Comparison of ENCODE assay signal across 23 cellular contexts in genomic region chr22:42758929-42759629, GRCh38. TPM values are rescaled to one million over a fixed set of nuclear protein-coding genes. Genes with fewer than 3 reads are reported as not detected.
DNase-seq lines count a peak whose midpoint lies in the region; ATAC-seq and TF ChIP-seq lines count a peak whose summit lies in the region.
"Had no signal": no experiment of that assay in that cellular context is flagged by ENCODE, and none has a peak within 500 bp of the region (broad histone marks: within the 10 kb centered on the region; RNA-seq: fewer than 3 reads in every experiment).

No MANE protein-coding gene starts in this region.

- H3K27me3 Mint-ChIP-seq in neural progenitor cell (ENCODE audit: insufficient read depth, low read depth), result peaks cover 13% of the 10 kb centered on the region
- no peaks in the 10 kb centered on the region for H3K27me3 Mint-ChIP-seq in activated CD8-positive, alpha-beta T cell treated with anti-CD3 and anti-CD28 coated beads for 36 hours

- H3K27ac Mint-ChIP-seq in neural progenitor cell, result peak overlapping the region; percentile 53
- no peak overlapping the region for H3K27ac Mint-ChIP-seq in activated CD8-positive, alpha-beta T cell treated with anti-CD3 and anti-CD28 coated beads for 36 hours
- H3K27ac Mint-ChIP-seq: T-cell, type B pancreatic cell had no signal

- no peak for TF ChIP-seq POLR2A in IMR-90 (IDR thresholded peaks at IDR 0.05; ENCODE audit: low read depth, low read length)

- H3K27ac ChIP-seq in IMR-90 (ENCODE audit: insufficient read depth, low read length), result peak overlapping the region; percentile 46
- no peak overlapping the region for H3K27ac ChIP-seq in neural progenitor cell
- H3K27ac ChIP-seq: pancreas, sigmoid colon had no signal

- H3K79me1 ChIP-seq in IMR-90 (ENCODE audit: low read depth in 1 of 2, low read length in 2 of 2), result no peaks in the 10 kb centered on the region

- CTCF ChIA-PET in IMR-90 (lab: Yijun Ruan, JAX), result no interaction called here
- CTCF ChIA-PET in activated CD8-positive, alpha-beta T cell treated with anti-CD3 and anti-CD28 coated beads for 36 hours (lab: Charles Lee), result no interaction called here

- H3K14ac ChIP-seq in IMR-90 (replicated peaks; ENCODE audit: low read depth, low read length), result peak overlapping the region; percentile 58

- 55% methylated on average over 2 of the region's 23 CpGs; no CpG with 5 or more reads in 1 of the 2 experiments for WGBS in IMR-90 (ENCODE audit: extremely low coverage in 2 of 2, insufficient read length in 1 of 2), 2 experiments

- H2BK120ac ChIP-seq in IMR-90 (ENCODE audit: low read depth, low read length), result peak overlapping the region; percentile 83

- no peaks in the 10 kb centered on the region for H3K79me2 ChIP-seq in neural progenitor cell (ENCODE audit: low read depth)

- no peak for TF ChIP-seq RAD21 in IMR-90 (IDR thresholded peaks at IDR 0.05; ENCODE audit: low read length)

- peak overlapping the region; percentile 73 for H4K91ac ChIP-seq in IMR-90 (ENCODE audit: insufficient read depth, low read depth, low read length)

- no peaks in the 10 kb centered on the region for H3K36me3 Mint-ChIP-seq in neural progenitor cell
- no peaks in the 10 kb centered on the region for H3K36me3 Mint-ChIP-seq in activated CD8-positive, alpha-beta T cell treated with anti-CD3 and anti-CD28 coated beads for 36 hours (ENCODE audit: low read depth)
- H3K36me3 Mint-ChIP-seq: T-cell, type B pancreatic cell had no signal

- no TSS peak for BruUV-seq in IMR-90 (replicated peaks; lab: Mats Ljungman, UMichigan)

- in situ Hi-C loops in IMR-90 (cut with MboI; ENCODE audit: low sequenced_read_pairs), result no loop called here

- peak overlapping the region; percentile 71 for H4K5ac ChIP-seq in IMR-90 (ENCODE audit: low read depth, low read length)

- no peak overlapping the region for H3K56ac ChIP-seq in IMR-90 (ENCODE audit: extremely low read depth, insufficient read depth, low read length)

- H4K8ac ChIP-seq in IMR-90 (ENCODE audit: low read depth in 2 of 2, low read length in 2 of 2), result peak overlapping the region in 1 of 2 experiments; percentile 74; a peak in 1 of 4 replicates

- H4K20me1 ChIP-seq in IMR-90 (ENCODE audit: insufficient read depth, low read length) (no peaks in the 10 kb centered on the region), neural progenitor cell (ENCODE audit: low read depth) (no peaks in the 10 kb centered on the region)

- peak overlapping the region; percentile 67 for H3K18ac ChIP-seq in IMR-90 (ENCODE audit: low read depth, low read length)

- H3K9me3 ChIP-seq in IMR-90 (ENCODE audit: control insufficient read depth, insufficient read depth, low read length), result no peaks in the 10 kb centered on the region
- no peaks in the 10 kb centered on the region for H3K9me3 ChIP-seq in neural progenitor cell (ENCODE audit: low read depth)
- H3K9me3 ChIP-seq: pancreas, sigmoid colon had no signal

- H3K36me3 ChIP-seq in IMR-90 (ENCODE audit: control insufficient read depth, insufficient read depth, low read length) (no peaks in the 10 kb centered on the region), neural progenitor cell (no peaks in the 10 kb centered on the region)
- H3K36me3 ChIP-seq: pancreas, sigmoid colon had no signal

- ATAC-seq in IMR-90 (ENCODE audit: low read depth), result 0 out of 2 replicates have a peak, but pooled peaks have one; percentile 22
- no peak for ATAC-seq in activated CD8-positive, alpha-beta T cell treated with anti-CD3 and anti-CD28 coated beads for 36 hours
- ATAC-seq in GM19463 (IDR thresholded peaks at IDR 0.05; ENCODE audit: unreplicated experiment), result no peak
- ATAC-seq: pancreas; stimulated activated naive CD8-positive, alpha-beta T cell treated with anti-CD3 and anti-CD28 coated beads, Interleukin-15, Interleukin-2, amounts not matched to agents 100 U/mL and 50 U/mL, for 24 hours; T-cell had no signal

- peak overlapping the region; percentile 39; the same call in 2 of the 3 replicates for H2BK15ac ChIP-seq in IMR-90 (ENCODE audit: low read depth, low read length)

- H3K9me3 Mint-ChIP-seq in neural progenitor cell, result no peaks in the 10 kb centered on the region
- H3K9me3 Mint-ChIP-seq in activated CD8-positive, alpha-beta T cell treated with anti-CD3 and anti-CD28 coated beads for 36 hours, result no peaks in the 10 kb centered on the region
- H3K9me3 Mint-ChIP-seq: T-cell, type B pancreatic cell had no signal

- H3K4me1 ChIP-seq in IMR-90 (ENCODE audit: control insufficient read depth, insufficient read depth, low read length), result peaks cover 16% of the 10 kb centered on the region
- H3K4me1 ChIP-seq in neural progenitor cell, result no peaks in the 10 kb centered on the region
- H3K4me1 ChIP-seq: pancreas, sigmoid colon had no signal

- peak overlapping the region; percentile 89 for H2BK20ac ChIP-seq in IMR-90 (ENCODE audit: low read depth, low read length)

- peaks cover 12% of the 10 kb centered on the region for H3K4me1 Mint-ChIP-seq in neural progenitor cell
- no peaks in the 10 kb centered on the region for H3K4me1 Mint-ChIP-seq in activated CD8-positive, alpha-beta T cell treated with anti-CD3 and anti-CD28 coated beads for 36 hours (ENCODE audit: low read depth)
- H3K4me1 Mint-ChIP-seq: T-cell had no signal

- H3F3A ChIP-seq in neural progenitor cell (ENCODE audit: low read depth), result peaks cover 9% of the 10 kb centered on the region

- H3K4me2 ChIP-seq in IMR-90 (ENCODE audit: low read depth, low read length), result no peak overlapping the region
- no peak overlapping the region for H3K4me2 ChIP-seq in neural progenitor cell

- POLR2A ChIA-PET in IMR-90 (lab: Charles Lee; ENCODE audit: unreplicated experiment), result no interaction called here
- POLR2A ChIA-PET in activated CD8-positive, alpha-beta T cell treated with anti-CD3 and anti-CD28 coated beads for 36 hours (lab: Charles Lee), result no interaction called here

- TF ChIP-seq CTCF in IMR-90 (conservative IDR thresholded peaks at IDR 0.05; ENCODE audit: low read depth, low read length) (no peak), cardiac fibroblast (IDR thresholded peaks at IDR 0.05; ENCODE audit: low read depth, low read length) (peak; percentile 23), neural progenitor cell (IDR thresholded peaks at IDR 0.05) (no peak)
- no peak for TF ChIP-seq CTCF in activated CD8-positive, alpha-beta T cell treated with anti-CD3 and anti-CD28 coated beads for 36 hours (IDR thresholded peaks at IDR 0.05)

- peak overlapping the region; percentile 83; the same call in 1 of the 2 replicates for H2AK5ac ChIP-seq in IMR-90 (ENCODE audit: low read depth, low read length)

- peaks cover 17% of the 10 kb centered on the region for H3K9me1 ChIP-seq in IMR-90 (ENCODE audit: insufficient read depth, low read length)

- intact Hi-C loops in IMR-90 (cut with micrococcal nuclease), result no loop called here
- intact Hi-C loops in activated CD8-positive, alpha-beta T cell treated with anti-CD3 and anti-CD28 coated beads for 36 hours (cut with micrococcal nuclease), result no loop called here

- peak overlapping the region; percentile 92 for H2AK9ac ChIP-seq in IMR-90 (replicated peaks; ENCODE audit: low read depth, low read length, poor library complexity)

- H3K27me3 ChIP-seq in IMR-90 (ENCODE audit: control insufficient read depth, insufficient read depth, low read length) (no peaks in the 10 kb centered on the region), neural progenitor cell (no peaks in the 10 kb centered on the region)
- H3K27me3 ChIP-seq: pancreas, sigmoid colon had no signal

- H3K4me3 Mint-ChIP-seq in neural progenitor cell, result no peak overlapping the region
- no peak overlapping the region for H3K4me3 Mint-ChIP-seq in activated CD8-positive, alpha-beta T cell treated with anti-CD3 and anti-CD28 coated beads for 36 hours
- H3K4me3 Mint-ChIP-seq: T-cell, type B pancreatic cell had no signal

- H3K9ac ChIP-seq in IMR-90 (ENCODE audit: low read depth, low read length) (no peak overlapping the region), neural progenitor cell (no peak overlapping the region)

- H2AFZ ChIP-seq in IMR-90 (replicated peaks; ENCODE audit: low read length, poor library complexity) (peak overlapping the region; percentile 26), neural progenitor cell (replicated peaks) (peak overlapping the region; percentile 82)

- dilution Hi-C loops in IMR-90 (cut with HindIII; ENCODE audit: low sequenced_read_pairs, unreplicated experiment), result no loop called here

- peak overlapping the region; percentile 78 for H3K4ac ChIP-seq in IMR-90 (ENCODE audit: low read depth, low read length)

- peak; percentile 35 for DNase-seq in AG08395 (ENCODE audit: low spot score)
- DNase-seq in IMR-90, result peak; percentile 86
- DNase-seq in cardiac fibroblast (ENCODE audit: low read depth in 2 of 2), result peak; percentile 74 to 82
- DNase-seq in neural progenitor cell (ENCODE audit: low spot score), result peak; percentile 18
- DNase-seq in activated CD8-positive, alpha-beta T cell treated with anti-CD3 and anti-CD28 coated beads for 36 hours, result no peak
- DNase-seq in activated CD4-positive, alpha-beta T cell treated with anti-CD3 and anti-CD28 coated beads for 4 hours, result no peak
- DNase-seq in DMS53 (lab: John Stamatoyannopoulos, UW), result no peak
- DNase-seq: activated gamma-delta T cell; DMS 273 treated with DMSO at 0.1 percent for 48 hours; foreskin melanocyte; hypothalamus; KBM-7; kidney; NCI-H1092 treated with DMSO at 0.1 percent for 48 hours; NCI-H2029 treated with DMSO at 0.1 percent for 48 hours; pancreas; sigmoid colon; stimulated activated CD4-positive, alpha-beta T cell treated with anti-CD3 and anti-CD28 coated beads, Interleukin-1b, Interleukin-23, amount 100 ng/mL, for 48 hours; stimulated activated naive CD8-positive, alpha-beta T cell treated with anti-CD3 and anti-CD28 coated beads, Interleukin-15, Interleukin-2, amounts not matched to agents 100 U/mL and 50 U/mL, for 24 hours; T-cell had no signal

- H2BK5ac ChIP-seq in IMR-90 (ENCODE audit: low read depth, low read length, poor library complexity, severe bottlenecking), result peak overlapping the region; percentile 46

- no peak overlapping the region for H3K4me3 ChIP-seq in IMR-90 (ENCODE audit: insufficient read depth, low read depth, low read length)
- H3K4me3 ChIP-seq in cardiac fibroblast (replicated peaks in 1 of 2; ENCODE audit: low read depth in 2 of 2, low read length in 2 of 2), result no peak overlapping the region
- no peak overlapping the region for H3K4me3 ChIP-seq in neural progenitor cell
- H3K4me3 ChIP-seq: lung, pancreas, sigmoid colon had no signal

- no peak overlapping the region for H3K23ac ChIP-seq in IMR-90 (ENCODE audit: low read depth, low read length)

TF ChIP-seq in IMR-90, 13 proteins besides CTCF, POLR2A, EP300 and RAD21 (continues in another document):
- TF ChIP-seq BHLHE40 (IDR thresholded peaks at IDR 0.05; ENCODE audit: low read depth, low read length) (peak; percentile 72), MAZ (IDR thresholded peaks at IDR 0.05; ENCODE audit: borderline replicate concordance, low read depth, low read length) (0 out of 2 replicates have a peak, but pooled peaks have one; percentile 20), CHD1 (IDR thresholded peaks at IDR 0.05; ENCODE audit: low read depth, low read length) (no peak)

RNA-seq across cellular contexts. Expression of gene A4GALT, which starts 38.4 kb away (rescaled TPM):
- 1.6 and 1.9 TPM in 2 replicates for total RNA-seq in IMR-90 (2012; rRNA removed)
- 6.1 and 6.3 TPM in 2 replicates for polyA plus RNA-seq in IMR-90 (2012; rRNA removed)
- 3.4 and 8.7 TPM in 2 replicates for polyA plus RNA-seq in IMR-90 (2012; cell fraction: cytosol; rRNA removed)
- 3.6 and 6.1 TPM in 2 replicates for polyA plus RNA-seq in IMR-90 (2012; cell fraction: nucleus; rRNA removed; ENCODE audit: low replicate concordance)
- 2.6 and 17.7 TPM in 2 replicates for total RNA-seq in neural progenitor cell (ENCODE audit: low replicate concordance)
- total RNA-seq in activated CD8-positive, alpha-beta T cell treated with anti-CD3 and anti-CD28 coated beads for 36 hours, result under 1 TPM; 0.20 to 0.38 TPM

Comparison
In these comparisons a context has a peak if more than half of its experiments do, and no peak if none do; other contexts are left out.
1. DNase-seq: peak in AG08395 (single experiment), IMR-90 (single experiment), cardiac fibroblast (2 of 2) and neural progenitor cell (single experiment); none in activated CD8-positive, alpha-beta T cell treated with anti-CD3 and anti-CD28 coated beads for 36 hours (single experiment), activated CD4-positive, alpha-beta T cell treated with anti-CD3 and anti-CD28 coated beads for 4 hours (0 of 2) and DMS53 (single experiment).